Comparison of ENCODE assay signal across 1 cellular context in the genomic region with DNA sequence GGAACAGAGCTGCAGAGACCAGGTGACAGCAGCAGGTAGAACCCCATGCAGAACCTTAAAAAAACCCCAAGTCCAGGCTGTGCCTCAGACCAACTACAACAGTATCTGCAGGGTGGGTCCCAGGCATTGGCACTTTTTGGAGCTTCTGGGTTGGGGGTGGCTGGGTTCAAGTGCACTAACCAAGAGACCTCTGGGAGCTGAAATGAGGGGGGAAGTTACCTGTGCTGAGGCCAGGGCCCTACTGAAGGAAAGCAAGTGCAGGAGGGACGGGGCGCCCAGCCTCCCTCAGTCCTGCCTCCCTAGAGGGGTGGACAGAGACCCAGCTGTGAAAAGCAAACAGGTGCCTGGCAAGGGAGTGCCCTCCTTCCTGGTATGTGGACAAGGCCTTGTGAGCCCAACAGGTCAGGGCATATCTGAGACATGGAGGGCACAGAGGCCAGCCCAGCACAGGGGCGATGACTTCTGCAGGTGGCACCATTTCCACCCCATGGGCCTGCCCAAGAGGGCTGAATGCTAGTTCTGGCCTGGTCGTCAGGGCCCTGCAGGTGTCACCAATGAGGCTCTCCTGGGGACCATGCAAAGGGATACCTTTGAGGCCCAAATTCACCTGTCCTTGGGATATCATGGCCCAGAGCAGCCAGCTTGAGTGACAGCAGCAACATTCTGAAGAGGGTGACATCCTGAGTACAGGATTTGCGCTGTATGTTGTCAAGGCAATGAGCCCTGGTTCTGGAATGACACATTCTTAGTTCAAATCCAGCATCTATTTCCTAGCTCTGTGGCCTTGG.
TF ChIP-seq lines count a peak whose summit lies in the region.

No MANE protein-coding gene starts in this region.

TF ChIP-seq in WTC11, 78 proteins besides CTCF, POLR2A, EP300 and RAD21 (continued from another document):
- TF ChIP-seq, protein P1, sequence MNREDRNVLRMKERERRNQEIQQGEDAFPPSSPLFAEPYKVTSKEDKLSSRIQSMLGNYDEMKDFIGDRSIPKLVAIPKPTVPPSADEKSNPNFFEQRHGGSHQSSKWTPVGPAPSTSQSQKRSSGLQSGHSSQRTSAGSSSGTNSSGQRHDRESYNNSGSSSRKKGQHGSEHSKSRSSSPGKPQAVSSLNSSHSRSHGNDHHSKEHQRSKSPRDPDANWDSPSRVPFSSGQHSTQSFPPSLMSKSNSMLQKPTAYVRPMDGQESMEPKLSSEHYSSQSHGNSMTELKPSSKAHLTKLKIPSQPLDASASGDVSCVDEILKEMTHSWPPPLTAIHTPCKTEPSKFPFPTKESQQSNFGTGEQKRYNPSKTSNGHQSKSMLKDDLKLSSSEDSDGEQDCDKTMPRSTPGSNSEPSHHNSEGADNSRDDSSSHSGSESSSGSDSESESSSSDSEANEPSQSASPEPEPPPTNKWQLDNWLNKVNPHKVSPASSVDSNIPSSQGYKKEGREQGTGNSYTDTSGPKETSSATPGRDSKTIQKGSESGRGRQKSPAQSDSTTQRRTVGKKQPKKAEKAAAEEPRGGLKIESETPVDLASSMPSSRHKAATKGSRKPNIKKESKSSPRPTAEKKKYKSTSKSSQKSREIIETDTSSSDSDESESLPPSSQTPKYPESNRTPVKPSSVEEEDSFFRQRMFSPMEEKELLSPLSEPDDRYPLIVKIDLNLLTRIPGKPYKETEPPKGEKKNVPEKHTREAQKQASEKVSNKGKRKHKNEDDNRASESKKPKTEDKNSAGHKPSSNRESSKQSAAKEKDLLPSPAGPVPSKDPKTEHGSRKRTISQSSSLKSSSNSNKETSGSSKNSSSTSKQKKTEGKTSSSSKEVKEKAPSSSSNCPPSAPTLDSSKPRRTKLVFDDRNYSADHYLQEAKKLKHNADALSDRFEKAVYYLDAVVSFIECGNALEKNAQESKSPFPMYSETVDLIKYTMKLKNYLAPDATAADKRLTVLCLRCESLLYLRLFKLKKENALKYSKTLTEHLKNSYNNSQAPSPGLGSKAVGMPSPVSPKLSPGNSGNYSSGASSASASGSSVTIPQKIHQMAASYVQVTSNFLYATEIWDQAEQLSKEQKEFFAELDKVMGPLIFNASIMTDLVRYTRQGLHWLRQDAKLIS (CRISPR knock-in tag; IDR thresholded peaks at IDR 0.05; ENCODE audit: borderline replicate concordance): no peak
- no peak for TF ChIP-seq KAT7 (CRISPR knock-in tag; IDR thresholded peaks at IDR 0.05; ENCODE audit: borderline replicate concordance)
- no peak for TF ChIP-seq GTF2I (CRISPR knock-in tag; conservative IDR thresholded peaks at IDR 0.05)
- TF ChIP-seq SMAD3 (CRISPR knock-in tag; IDR thresholded peaks at IDR 0.05; ENCODE audit: borderline replicate concordance): no peak
- TF ChIP-seq TCF7 (CRISPR knock-in tag; IDR thresholded peaks at IDR 0.05; ENCODE audit: low read depth): no peak
- no peak for TF ChIP-seq ZBTB21 (CRISPR knock-in tag; IDR thresholded peaks at IDR 0.05; ENCODE audit: borderline replicate concordance)
- no peak for TF ChIP-seq MXD4 (CRISPR knock-in tag; IDR thresholded peaks at IDR 0.05; ENCODE audit: borderline replicate concordance)
